8 cellular contexts compared by ENCODE assay signal in the genomic region with DNA sequence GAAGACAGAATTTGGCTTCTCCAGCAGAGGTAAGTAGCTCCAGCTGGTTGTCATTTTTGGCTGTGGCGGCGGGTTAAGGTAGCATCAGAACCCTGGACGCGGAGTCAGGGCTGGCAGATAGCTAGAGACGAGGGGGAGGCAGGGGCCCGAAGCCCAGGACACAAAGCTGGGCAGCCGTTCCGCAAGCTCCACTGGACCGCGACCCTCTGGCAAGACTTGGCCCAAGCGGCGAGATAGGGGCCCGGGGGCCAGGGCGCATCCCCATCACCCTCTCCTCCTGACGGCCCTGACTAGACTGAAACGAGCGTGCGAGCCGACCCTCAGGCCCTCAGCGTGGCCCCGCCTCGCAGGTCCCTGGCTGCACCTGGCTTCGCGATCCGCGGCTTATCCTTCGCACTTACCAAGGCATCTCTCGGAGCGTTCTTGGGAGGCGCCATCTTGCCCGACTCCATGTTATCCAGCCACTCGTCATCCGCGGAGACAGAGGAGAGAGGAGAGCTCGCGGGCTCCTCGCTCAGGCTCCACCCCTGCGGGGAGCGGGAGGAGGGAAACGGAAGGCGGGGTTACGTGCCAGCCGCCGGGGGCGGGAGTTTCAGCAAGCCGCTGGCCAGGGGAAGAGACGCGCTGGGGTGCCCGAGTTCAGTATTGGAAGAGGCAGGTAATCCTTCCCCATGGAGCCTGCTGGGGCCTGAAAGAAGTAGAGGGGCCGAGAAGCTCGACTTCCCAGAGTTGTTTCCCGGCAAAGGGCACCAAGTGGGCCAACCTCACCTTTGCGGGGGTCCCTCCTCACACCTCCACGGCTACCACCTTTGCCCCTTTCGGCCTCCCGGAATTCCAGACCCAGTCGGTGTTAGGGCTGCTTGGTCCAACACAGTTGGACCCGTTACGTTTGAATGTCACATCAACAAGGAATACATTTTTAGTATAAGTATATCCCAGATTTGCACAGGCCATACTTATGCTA.
A peak's percentile ranks its signal among the peaks of the same experiment; 100 is the strongest.
DNase-seq lines count a peak whose midpoint lies in the region; ATAC-seq and TF ChIP-seq lines count a peak whose summit lies in the region.

A gene with protein sequence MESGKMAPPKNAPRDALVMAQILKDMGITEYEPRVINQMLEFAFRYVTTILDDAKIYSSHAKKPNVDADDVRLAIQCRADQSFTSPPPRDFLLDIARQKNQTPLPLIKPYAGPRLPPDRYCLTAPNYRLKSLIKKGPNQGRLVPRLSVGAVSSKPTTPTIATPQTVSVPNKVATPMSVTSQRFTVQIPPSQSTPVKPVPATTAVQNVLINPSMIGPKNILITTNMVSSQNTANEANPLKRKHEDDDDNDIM (minus strand): TSS at position 491 of the 964 bp plus-strand sequence. CDS start 39 bp downstream, at position 452.

- CTCF ChIA-PET in AG04449 (lab: Yijun Ruan, JAX): no interaction called here

- H3K4me3 ChIP-seq in AG04449 (ENCODE audit: low read depth, low read length): peak within 1 kb of the TSS; percentile 79

- TF ChIP-seq CTCF in AG04449 (IDR thresholded peaks at IDR 0.05; ENCODE audit: insufficient read depth, low read length, missing control alignments): no peak

- ATAC-seq in GM18873 (IDR thresholded peaks at IDR 0.05; ENCODE audit: low FRiP score, unreplicated experiment): peak; percentile 83
- ATAC-seq in HG03139 (IDR thresholded peaks at IDR 0.05; ENCODE audit: unreplicated experiment): peak; percentile 96

- DNase-seq in AG04449 (ENCODE audit: low read depth, low spot score) (peak; percentile 19), NCI-H2227 (lab: John Stamatoyannopoulos, UW; ENCODE audit: unreplicated experiment) (peak; percentile 96), islet precursor cell (peak; percentile 90)
- DNase-seq in activated CD4-positive, CD25-positive, alpha-beta regulatory T cell (lab: John Stamatoyannopoulos, UW): peak; percentile 49 to 64 (median 56)
- peak; percentile 83 for DNase-seq in central memory CD4-positive, alpha-beta T cell
- DNase-seq in stimulated activated CD4-positive, alpha-beta T cell treated with anti-CD3 and anti-CD28 coated beads, Interleukin-12 subunit alpha, Interleukin-12 subunit beta, amount 100 ng/mL, for 48 hours (ENCODE audit: low read depth in 2 of 3, low spot score in 1 of 3): peak; percentile 69 to 79 (median 75)

- POLR2A ChIA-PET in AG04449 (lab: Yijun Ruan, JAX): interaction anchor here (0.6 kb wide), 1 partner anchor 297 kb away, joined by 3 read pairs; no protein-coding TSS in a partner anchor

Comparison
In these comparisons a context has a peak if more than half of its experiments do, and no peak if none do; other contexts are left out.
1. Peak in every context shown above with its lines: DNase-seq, ATAC-seq and H3K4me3 ChIP-seq.
2. DNase-seq: peak in every context shown above with its lines; median percentile 96 in NCI-H2227; 90 in islet precursor cell; 83 in central memory CD4-positive, alpha-beta T cell; 75 in stimulated activated CD4-positive, alpha-beta T cell treated with anti-CD3 and anti-CD28 coated beads, Interleukin-12 subunit alpha, Interleukin-12 subunit beta, amount 100 ng/mL, for 48 hours; 56 in activated CD4-positive, CD25-positive, alpha-beta regulatory T cell; 19 in AG04449.